ENCODE assay signal across 1 cellular context in the genomic region with DNA sequence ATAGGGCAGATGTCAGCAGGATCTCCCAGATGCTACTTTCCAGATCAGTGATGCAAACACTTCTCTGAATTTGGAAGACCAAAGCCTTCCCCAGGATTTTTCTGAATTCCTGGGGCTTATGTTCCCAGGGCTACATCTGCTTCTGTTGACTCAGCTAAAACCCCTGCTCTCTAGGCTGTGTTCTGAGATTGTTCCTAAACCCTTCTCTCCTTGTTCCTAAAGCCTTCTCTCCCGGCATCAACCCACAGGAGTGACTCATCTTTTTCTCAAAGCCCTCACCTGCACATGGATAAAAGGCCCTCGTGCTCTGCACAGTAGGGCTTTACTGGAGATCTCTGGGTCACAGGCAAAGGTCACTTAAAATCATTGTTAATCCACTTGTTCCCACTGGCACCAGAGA.
TF ChIP-seq lines count a peak whose summit lies in the region.

No MANE protein-coding gene starts in this region.

TF ChIP-seq in K562, 482 proteins besides CTCF, POLR2A, EP300 and RAD21:
- TF ChIP-seq, protein P1, sequence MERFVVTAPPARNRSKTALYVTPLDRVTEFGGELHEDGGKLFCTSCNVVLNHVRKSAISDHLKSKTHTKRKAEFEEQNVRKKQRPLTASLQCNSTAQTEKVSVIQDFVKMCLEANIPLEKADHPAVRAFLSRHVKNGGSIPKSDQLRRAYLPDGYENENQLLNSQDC (CRISPR knock-in tag; IDR thresholded peaks at IDR 0.05), result no peak
- TF ChIP-seq, protein P2, sequence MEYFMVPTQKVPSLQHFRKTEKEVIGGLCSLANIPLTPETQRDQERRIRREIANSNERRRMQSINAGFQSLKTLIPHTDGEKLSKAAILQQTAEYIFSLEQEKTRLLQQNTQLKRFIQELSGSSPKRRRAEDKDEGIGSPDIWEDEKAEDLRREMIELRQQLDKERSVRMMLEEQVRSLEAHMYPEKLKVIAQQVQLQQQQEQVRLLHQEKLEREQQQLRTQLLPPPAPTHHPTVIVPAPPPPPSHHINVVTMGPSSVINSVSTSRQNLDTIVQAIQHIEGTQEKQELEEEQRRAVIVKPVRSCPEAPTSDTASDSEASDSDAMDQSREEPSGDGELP (CRISPR knock-in tag; IDR thresholded peaks at IDR 0.05; ENCODE audit: borderline replicate concordance), result no peak
- TF ChIP-seq TCF7L2 (IDR thresholded peaks at IDR 0.05; ENCODE audit: low read depth, low read length) (no peak), ZNF707 (CRISPR knock-in tag; conservative IDR thresholded peaks at IDR 0.05) (no peak), MCM3 (IDR thresholded peaks at IDR 0.05) (no peak), HNRNPK (IDR thresholded peaks at IDR 0.05; ENCODE audit: low read depth, low read length, poor library complexity, severe bottlenecking) (no peak), RBBP5 (IDR thresholded peaks at IDR 0.05; ENCODE audit: borderline replicate concordance, insufficient read depth, low read length, poor library complexity, severe bottlenecking) (no peak), NR2C1 (IDR thresholded peaks at IDR 0.05) (no peak), NR2C1 (tag; IDR thresholded peaks at IDR 0.05) (no peak), MGA (IDR thresholded peaks at IDR 0.05) (no peak), ZBTB7A (IDR thresholded peaks at IDR 0.05; ENCODE audit: borderline replicate concordance, control insufficient read depth, low read depth, low read length) (no peak), ZNF174 (CRISPR knock-in tag; IDR thresholded peaks at IDR 0.05) (no peak), RBM17 (IDR thresholded peaks at IDR 0.05; ENCODE audit: borderline replicate concordance, low read depth, low read length) (no peak), HNRNPLL (IDR thresholded peaks at IDR 0.05; ENCODE audit: low read depth, low read length, poor library complexity, severe bottlenecking) (no peak), MAFK (IDR thresholded peaks at IDR 0.05; ENCODE audit: low read length) (0 out of 2 replicates have a peak, but pooled peaks have one; percentile 8), NONO (IDR thresholded peaks at IDR 0.05; ENCODE audit: low read depth in 2 of 2, low read length in 1 of 2) (no peak), THRAP3 (IDR thresholded peaks at IDR 0.05; ENCODE audit: borderline replicate concordance) (no peak), RHOXF2B (CRISPR knock-in tag; conservative IDR thresholded peaks at IDR 0.05) (no peak), ZNF316 (IDR thresholded peaks at IDR 0.05) (peak; percentile 72), ZNF778 (CRISPR knock-in tag; IDR thresholded peaks at IDR 0.05) (no peak), ZNF507 (tag; conservative IDR thresholded peaks at IDR 0.05) (no peak), PML (IDR thresholded peaks at IDR 0.05; ENCODE audit: low read length) (no peak), C11orf30 (IDR thresholded peaks at IDR 0.05; ENCODE audit: low read depth) (peak; percentile 69), MAFG (tag; conservative IDR thresholded peaks at IDR 0.05) (peak; percentile 31; the same call in 1 of the 2 replicates), SUPT5H (IDR thresholded peaks at IDR 0.05) (no peak), HDAC8 (tag; IDR thresholded peaks at IDR 0.05) (no peak), ZNF830 (CRISPR knock-in tag; IDR thresholded peaks at IDR 0.05) (no peak), CHD4 (IDR thresholded peaks at IDR 0.05; ENCODE audit: insufficient read depth, insufficient replicate concordance, low read depth, low read length, poor library complexity, severe bottlenecking) (no peak), ZNF146 (CRISPR knock-in tag; IDR thresholded peaks at IDR 0.05; ENCODE audit: unreplicated experiment) (no peak)
- TF ChIP-seq, protein P3, sequence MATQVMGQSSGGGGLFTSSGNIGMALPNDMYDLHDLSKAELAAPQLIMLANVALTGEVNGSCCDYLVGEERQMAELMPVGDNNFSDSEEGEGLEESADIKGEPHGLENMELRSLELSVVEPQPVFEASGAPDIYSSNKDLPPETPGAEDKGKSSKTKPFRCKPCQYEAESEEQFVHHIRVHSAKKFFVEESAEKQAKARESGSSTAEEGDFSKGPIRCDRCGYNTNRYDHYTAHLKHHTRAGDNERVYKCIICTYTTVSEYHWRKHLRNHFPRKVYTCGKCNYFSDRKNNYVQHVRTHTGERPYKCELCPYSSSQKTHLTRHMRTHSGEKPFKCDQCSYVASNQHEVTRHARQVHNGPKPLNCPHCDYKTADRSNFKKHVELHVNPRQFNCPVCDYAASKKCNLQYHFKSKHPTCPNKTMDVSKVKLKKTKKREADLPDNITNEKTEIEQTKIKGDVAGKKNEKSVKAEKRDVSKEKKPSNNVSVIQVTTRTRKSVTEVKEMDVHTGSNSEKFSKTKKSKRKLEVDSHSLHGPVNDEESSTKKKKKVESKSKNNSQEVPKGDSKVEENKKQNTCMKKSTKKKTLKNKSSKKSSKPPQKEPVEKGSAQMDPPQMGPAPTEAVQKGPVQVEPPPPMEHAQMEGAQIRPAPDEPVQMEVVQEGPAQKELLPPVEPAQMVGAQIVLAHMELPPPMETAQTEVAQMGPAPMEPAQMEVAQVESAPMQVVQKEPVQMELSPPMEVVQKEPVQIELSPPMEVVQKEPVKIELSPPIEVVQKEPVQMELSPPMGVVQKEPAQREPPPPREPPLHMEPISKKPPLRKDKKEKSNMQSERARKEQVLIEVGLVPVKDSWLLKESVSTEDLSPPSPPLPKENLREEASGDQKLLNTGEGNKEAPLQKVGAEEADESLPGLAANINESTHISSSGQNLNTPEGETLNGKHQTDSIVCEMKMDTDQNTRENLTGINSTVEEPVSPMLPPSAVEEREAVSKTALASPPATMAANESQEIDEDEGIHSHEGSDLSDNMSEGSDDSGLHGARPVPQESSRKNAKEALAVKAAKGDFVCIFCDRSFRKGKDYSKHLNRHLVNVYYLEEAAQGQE (CRISPR knock-in tag; IDR thresholded peaks at IDR 0.05; ENCODE audit: low read depth), result no peak
- TF ChIP-seq, protein P4, sequence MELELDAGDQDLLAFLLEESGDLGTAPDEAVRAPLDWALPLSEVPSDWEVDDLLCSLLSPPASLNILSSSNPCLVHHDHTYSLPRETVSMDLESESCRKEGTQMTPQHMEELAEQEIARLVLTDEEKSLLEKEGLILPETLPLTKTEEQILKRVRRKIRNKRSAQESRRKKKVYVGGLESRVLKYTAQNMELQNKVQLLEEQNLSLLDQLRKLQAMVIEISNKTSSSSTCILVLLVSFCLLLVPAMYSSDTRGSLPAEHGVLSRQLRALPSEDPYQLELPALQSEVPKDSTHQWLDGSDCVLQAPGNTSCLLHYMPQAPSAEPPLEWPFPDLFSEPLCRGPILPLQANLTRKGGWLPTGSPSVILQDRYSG (tag; conservative IDR thresholded peaks at IDR 0.05; ENCODE audit: low read depth), result no peak
- TF ChIP-seq, protein P5, sequence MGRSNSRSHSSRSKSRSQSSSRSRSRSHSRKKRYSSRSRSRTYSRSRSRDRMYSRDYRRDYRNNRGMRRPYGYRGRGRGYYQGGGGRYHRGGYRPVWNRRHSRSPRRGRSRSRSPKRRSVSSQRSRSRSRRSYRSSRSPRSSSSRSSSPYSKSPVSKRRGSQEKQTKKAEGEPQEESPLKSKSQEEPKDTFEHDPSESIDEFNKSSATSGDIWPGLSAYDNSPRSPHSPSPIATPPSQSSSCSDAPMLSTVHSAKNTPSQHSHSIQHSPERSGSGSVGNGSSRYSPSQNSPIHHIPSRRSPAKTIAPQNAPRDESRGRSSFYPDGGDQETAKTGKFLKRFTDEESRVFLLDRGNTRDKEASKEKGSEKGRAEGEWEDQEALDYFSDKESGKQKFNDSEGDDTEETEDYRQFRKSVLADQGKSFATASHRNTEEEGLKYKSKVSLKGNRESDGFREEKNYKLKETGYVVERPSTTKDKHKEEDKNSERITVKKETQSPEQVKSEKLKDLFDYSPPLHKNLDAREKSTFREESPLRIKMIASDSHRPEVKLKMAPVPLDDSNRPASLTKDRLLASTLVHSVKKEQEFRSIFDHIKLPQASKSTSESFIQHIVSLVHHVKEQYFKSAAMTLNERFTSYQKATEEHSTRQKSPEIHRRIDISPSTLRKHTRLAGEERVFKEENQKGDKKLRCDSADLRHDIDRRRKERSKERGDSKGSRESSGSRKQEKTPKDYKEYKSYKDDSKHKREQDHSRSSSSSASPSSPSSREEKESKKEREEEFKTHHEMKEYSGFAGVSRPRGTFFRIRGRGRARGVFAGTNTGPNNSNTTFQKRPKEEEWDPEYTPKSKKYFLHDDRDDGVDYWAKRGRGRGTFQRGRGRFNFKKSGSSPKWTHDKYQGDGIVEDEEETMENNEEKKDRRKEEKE (IDR thresholded peaks at IDR 0.05; ENCODE audit: borderline replicate concordance in 1 of 2, control insufficient read depth in 1 of 2, low read depth in 2 of 2, low read length in 1 of 2), result no peak
